In the genomic region with DNA sequence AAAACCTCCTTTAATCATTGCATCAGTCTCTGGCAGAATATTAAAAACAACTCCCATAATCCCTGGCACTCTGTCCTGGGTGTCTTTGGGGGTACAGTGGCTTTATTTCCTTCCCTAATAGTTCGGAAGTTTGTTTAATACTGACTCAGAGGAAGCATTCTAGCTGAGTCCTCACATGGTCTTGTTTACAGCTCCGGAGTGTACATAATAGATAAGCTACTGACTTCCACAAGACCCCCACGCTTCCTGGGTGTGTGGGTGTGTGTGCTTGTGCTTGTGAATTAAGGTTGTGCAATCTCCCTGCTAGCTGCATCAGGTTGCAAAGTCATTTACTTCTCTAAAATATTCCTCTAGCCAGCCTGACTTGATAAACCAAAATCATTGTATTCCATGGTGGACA, we compare ENCODE assay signal across 1 cellular context.
TF ChIP-seq lines count a peak whose summit lies in the region.

No MANE protein-coding gene starts in this region.

TF ChIP-seq in HepG2, 621 proteins besides CTCF, POLR2A, EP300 and RAD21 (continued from another document and continues in another):
- TF ChIP-seq, protein P1, sequence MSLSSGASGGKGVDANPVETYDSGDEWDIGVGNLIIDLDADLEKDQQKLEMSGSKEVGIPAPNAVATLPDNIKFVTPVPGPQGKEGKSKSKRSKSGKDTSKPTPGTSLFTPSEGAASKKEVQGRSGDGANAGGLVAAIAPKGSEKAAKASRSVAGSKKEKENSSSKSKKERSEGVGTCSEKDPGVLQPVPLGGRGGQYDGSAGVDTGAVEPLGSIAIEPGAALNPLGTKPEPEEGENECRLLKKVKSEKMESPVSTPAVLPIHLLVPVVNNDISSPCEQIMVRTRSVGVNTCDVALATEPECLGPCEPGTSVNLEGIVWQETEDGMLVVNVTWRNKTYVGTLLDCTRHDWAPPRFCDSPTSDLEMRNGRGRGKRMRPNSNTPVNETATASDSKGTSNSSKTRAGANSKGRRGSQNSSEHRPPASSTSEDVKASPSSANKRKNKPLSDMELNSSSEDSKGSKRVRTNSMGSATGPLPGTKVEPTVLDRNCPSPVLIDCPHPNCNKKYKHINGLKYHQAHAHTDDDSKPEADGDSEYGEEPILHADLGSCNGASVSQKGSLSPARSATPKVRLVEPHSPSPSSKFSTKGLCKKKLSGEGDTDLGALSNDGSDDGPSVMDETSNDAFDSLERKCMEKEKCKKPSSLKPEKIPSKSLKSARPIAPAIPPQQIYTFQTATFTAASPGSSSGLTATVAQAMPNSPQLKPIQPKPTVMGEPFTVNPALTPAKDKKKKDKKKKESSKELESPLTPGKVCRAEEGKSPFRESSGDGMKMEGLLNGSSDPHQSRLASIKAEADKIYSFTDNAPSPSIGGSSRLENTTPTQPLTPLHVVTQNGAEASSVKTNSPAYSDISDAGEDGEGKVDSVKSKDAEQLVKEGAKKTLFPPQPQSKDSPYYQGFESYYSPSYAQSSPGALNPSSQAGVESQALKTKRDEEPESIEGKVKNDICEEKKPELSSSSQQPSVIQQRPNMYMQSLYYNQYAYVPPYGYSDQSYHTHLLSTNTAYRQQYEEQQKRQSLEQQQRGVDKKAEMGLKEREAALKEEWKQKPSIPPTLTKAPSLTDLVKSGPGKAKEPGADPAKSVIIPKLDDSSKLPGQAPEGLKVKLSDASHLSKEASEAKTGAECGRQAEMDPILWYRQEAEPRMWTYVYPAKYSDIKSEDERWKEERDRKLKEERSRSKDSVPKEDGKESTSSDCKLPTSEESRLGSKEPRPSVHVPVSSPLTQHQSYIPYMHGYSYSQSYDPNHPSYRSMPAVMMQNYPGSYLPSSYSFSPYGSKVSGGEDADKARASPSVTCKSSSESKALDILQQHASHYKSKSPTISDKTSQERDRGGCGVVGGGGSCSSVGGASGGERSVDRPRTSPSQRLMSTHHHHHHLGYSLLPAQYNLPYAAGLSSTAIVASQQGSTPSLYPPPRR (CRISPR knock-in tag; IDR thresholded peaks at IDR 0.05; ENCODE audit: borderline replicate concordance), result peak; percentile 69; the same call in 1 of the 2 replicates
- peak; percentile 90 for TF ChIP-seq FOXO1 (CRISPR knock-in tag; IDR thresholded peaks at IDR 0.05)
- TF ChIP-seq, protein P2, sequence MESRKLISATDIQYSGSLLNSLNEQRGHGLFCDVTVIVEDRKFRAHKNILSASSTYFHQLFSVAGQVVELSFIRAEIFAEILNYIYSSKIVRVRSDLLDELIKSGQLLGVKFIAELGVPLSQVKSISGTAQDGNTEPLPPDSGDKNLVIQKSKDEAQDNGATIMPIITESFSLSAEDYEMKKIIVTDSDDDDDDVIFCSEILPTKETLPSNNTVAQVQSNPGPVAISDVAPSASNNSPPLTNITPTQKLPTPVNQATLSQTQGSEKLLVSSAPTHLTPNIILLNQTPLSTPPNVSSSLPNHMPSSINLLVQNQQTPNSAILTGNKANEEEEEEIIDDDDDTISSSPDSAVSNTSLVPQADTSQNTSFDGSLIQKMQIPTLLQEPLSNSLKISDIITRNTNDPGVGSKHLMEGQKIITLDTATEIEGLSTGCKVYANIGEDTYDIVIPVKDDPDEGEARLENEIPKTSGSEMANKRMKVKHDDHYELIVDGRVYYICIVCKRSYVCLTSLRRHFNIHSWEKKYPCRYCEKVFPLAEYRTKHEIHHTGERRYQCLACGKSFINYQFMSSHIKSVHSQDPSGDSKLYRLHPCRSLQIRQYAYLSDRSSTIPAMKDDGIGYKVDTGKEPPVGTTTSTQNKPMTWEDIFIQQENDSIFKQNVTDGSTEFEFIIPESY (CRISPR knock-in tag; IDR thresholded peaks at IDR 0.05), result 0 out of 2 replicates have a peak, but pooled peaks have one; percentile 31
- TF ChIP-seq GABPA (IDR thresholded peaks at IDR 0.05; ENCODE audit: low read depth, low read length), result no peak
- peak; percentile 59; the same call in 1 of the 2 replicates for TF ChIP-seq GABPA (CRISPR knock-in tag; IDR thresholded peaks at IDR 0.05; ENCODE audit: low read depth)
- TF ChIP-seq, protein P3, sequence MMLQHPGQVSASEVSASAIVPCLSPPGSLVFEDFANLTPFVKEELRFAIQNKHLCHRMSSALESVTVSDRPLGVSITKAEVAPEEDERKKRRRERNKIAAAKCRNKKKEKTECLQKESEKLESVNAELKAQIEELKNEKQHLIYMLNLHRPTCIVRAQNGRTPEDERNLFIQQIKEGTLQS (CRISPR knock-in tag; IDR thresholded peaks at IDR 0.05), result peak; percentile 76; the same call in 1 of the 2 replicates
- TF ChIP-seq ZNF615 (CRISPR knock-in tag; IDR thresholded peaks at IDR 0.05; ENCODE audit: borderline replicate concordance), result no peak
- TF ChIP-seq ETV5 (CRISPR knock-in tag; IDR thresholded peaks at IDR 0.05; ENCODE audit: borderline replicate concordance), result peak; percentile 97
- TF ChIP-seq, protein P4, sequence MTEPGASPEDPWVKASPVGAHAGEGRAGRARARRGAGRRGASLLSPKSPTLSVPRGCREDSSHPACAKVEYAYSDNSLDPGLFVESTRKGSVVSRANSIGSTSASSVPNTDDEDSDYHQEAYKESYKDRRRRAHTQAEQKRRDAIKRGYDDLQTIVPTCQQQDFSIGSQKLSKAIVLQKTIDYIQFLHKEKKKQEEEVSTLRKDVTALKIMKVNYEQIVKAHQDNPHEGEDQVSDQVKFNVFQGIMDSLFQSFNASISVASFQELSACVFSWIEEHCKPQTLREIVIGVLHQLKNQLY (CRISPR knock-in tag; IDR thresholded peaks at IDR 0.05), result peak; percentile 83
- TF ChIP-seq GABPB1 (CRISPR knock-in tag; IDR thresholded peaks at IDR 0.05), result peak; percentile 58; the same call in 1 of the 2 replicates
- TF ChIP-seq FOSL2 (CRISPR knock-in tag; IDR thresholded peaks at IDR 0.05), result peak; percentile 98
- TF ChIP-seq, protein P5, sequence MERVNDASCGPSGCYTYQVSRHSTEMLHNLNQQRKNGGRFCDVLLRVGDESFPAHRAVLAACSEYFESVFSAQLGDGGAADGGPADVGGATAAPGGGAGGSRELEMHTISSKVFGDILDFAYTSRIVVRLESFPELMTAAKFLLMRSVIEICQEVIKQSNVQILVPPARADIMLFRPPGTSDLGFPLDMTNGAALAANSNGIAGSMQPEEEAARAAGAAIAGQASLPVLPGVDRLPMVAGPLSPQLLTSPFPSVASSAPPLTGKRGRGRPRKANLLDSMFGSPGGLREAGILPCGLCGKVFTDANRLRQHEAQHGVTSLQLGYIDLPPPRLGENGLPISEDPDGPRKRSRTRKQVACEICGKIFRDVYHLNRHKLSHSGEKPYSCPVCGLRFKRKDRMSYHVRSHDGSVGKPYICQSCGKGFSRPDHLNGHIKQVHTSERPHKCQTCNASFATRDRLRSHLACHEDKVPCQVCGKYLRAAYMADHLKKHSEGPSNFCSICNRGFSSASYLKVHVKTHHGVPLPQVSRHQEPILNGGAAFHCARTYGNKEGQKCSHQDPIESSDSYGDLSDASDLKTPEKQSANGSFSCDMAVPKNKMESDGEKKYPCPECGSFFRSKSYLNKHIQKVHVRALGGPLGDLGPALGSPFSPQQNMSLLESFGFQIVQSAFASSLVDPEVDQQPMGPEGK (CRISPR knock-in tag; IDR thresholded peaks at IDR 0.05), result peak; percentile 43; the same call in 1 of the 2 replicates
- TF ChIP-seq, protein P6, sequence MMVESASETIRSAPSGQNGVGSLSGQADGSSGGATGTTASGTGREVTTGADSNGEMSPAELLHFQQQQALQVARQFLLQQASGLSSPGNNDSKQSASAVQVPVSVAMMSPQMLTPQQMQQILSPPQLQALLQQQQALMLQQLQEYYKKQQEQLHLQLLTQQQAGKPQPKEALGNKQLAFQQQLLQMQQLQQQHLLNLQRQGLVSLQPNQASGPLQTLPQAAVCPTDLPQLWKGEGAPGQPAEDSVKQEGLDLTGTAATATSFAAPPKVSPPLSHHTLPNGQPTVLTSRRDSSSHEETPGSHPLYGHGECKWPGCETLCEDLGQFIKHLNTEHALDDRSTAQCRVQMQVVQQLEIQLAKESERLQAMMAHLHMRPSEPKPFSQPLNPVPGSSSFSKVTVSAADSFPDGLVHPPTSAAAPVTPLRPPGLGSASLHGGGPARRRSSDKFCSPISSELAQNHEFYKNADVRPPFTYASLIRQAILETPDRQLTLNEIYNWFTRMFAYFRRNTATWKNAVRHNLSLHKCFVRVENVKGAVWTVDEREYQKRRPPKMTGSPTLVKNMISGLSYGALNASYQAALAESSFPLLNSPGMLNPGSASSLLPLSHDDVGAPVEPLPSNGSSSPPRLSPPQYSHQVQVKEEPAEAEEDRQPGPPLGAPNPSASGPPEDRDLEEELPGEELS (CRISPR knock-in tag; IDR thresholded peaks at IDR 0.05), result peak; percentile 93
- no peak for TF ChIP-seq ZNF713 (CRISPR knock-in tag; IDR thresholded peaks at IDR 0.05)
- no peak for TF ChIP-seq SOX6 (IDR thresholded peaks at IDR 0.05)
- TF ChIP-seq SOX6 (CRISPR knock-in tag; IDR thresholded peaks at IDR 0.05), result peak; percentile 72
- TF ChIP-seq PTBP1 (IDR thresholded peaks at IDR 0.05; ENCODE audit: low read depth, low read length, poor library complexity, severe bottlenecking), result no peak
- TF ChIP-seq, protein P7, sequence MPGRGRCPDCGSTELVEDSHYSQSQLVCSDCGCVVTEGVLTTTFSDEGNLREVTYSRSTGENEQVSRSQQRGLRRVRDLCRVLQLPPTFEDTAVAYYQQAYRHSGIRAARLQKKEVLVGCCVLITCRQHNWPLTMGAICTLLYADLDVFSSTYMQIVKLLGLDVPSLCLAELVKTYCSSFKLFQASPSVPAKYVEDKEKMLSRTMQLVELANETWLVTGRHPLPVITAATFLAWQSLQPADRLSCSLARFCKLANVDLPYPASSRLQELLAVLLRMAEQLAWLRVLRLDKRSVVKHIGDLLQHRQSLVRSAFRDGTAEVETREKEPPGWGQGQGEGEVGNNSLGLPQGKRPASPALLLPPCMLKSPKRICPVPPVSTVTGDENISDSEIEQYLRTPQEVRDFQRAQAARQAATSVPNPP (CRISPR knock-in tag; IDR thresholded peaks at IDR 0.05), result no peak
- 0 out of 2 replicates have a peak, but pooled peaks have one; percentile 46 for TF ChIP-seq NFKBIZ (CRISPR knock-in tag; IDR thresholded peaks at IDR 0.05)
- TF ChIP-seq, protein P8, sequence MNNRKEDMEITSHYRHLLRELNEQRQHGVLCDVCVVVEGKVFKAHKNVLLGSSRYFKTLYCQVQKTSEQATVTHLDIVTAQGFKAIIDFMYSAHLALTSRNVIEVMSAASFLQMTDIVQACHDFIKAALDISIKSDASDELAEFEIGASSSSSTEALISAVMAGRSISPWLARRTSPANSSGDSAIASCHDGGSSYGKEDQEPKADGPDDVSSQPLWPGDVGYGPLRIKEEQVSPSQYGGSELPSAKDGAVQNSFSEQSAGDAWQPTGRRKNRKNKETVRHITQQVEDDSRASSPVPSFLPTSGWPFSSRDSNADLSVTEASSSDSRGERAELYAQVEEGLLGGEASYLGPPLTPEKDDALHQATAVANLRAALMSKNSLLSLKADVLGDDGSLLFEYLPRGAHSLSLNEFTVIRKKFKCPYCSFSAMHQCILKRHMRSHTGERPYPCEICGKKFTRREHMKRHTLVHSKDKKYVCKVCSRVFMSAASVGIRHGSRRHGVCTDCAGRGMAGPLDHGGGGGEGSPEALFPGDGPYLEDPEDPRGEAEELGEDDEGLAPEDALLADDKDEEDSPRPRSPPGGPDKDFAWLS (CRISPR knock-in tag; IDR thresholded peaks at IDR 0.05; ENCODE audit: borderline replicate concordance), result no peak
- TF ChIP-seq HCFC1 (IDR thresholded peaks at IDR 0.05; ENCODE audit: low read depth, low read length), result no peak
- TF ChIP-seq PPARG (CRISPR knock-in tag; conservative IDR thresholded peaks at IDR 0.05), result 0 out of 2 replicates have a peak, but pooled peaks have one; percentile 33
- peak; percentile 13; the same call in 1 of the 2 replicates for TF ChIP-seq ZNF652 (CRISPR knock-in tag; IDR thresholded peaks at IDR 0.05; ENCODE audit: borderline replicate concordance, low read depth)
- peak; percentile 48 for TF ChIP-seq CREM (IDR thresholded peaks at IDR 0.05)
- no peak for TF ChIP-seq CREM (CRISPR knock-in tag; IDR thresholded peaks at IDR 0.05)
- no peak for TF ChIP-seq BRCA1 (CRISPR knock-in tag; IDR thresholded peaks at IDR 0.05)
- peak; percentile 62; the same call in 1 of the 2 replicates for TF ChIP-seq ZNF792 (CRISPR knock-in tag; IDR thresholded peaks at IDR 0.05)
- TF ChIP-seq FOXP1 (IDR thresholded peaks at IDR 0.05), result peak; percentile 35; the same call in 1 of the 2 replicates
- TF ChIP-seq FOXP1 (CRISPR knock-in tag; IDR thresholded peaks at IDR 0.05), result peak; percentile 96
- TF ChIP-seq, protein P9, sequence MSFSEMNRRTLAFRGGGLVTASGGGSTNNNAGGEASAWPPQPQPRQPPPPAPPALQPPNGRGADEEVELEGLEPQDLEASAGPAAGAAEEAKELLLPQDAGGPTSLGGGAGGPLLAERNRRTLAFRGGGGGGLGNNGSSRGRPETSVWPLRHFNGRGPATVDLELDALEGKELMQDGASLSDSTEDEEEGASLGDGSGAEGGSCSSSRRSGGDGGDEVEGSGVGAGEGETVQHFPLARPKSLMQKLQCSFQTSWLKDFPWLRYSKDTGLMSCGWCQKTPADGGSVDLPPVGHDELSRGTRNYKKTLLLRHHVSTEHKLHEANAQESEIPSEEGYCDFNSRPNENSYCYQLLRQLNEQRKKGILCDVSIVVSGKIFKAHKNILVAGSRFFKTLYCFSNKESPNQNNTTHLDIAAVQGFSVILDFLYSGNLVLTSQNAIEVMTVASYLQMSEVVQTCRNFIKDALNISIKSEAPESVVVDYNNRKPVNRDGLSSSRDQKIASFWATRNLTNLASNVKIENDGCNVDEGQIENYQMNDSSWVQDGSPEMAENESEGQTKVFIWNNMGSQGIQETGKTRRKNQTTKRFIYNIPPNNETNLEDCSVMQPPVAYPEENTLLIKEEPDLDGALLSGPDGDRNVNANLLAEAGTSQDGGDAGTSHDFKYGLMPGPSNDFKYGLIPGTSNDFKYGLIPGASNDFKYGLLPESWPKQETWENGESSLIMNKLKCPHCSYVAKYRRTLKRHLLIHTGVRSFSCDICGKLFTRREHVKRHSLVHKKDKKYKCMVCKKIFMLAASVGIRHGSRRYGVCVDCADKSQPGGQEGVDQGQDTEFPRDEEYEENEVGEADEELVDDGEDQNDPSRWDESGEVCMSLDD (CRISPR knock-in tag; IDR thresholded peaks at IDR 0.05; ENCODE audit: borderline replicate concordance), result peak; percentile 79; the same call in 1 of the 2 replicates
- TF ChIP-seq GATA4 (IDR thresholded peaks at IDR 0.05; ENCODE audit: borderline replicate concordance, low read depth), result peak; percentile 66; the same call in 1 of the 2 replicates
- TF ChIP-seq, protein P10, sequence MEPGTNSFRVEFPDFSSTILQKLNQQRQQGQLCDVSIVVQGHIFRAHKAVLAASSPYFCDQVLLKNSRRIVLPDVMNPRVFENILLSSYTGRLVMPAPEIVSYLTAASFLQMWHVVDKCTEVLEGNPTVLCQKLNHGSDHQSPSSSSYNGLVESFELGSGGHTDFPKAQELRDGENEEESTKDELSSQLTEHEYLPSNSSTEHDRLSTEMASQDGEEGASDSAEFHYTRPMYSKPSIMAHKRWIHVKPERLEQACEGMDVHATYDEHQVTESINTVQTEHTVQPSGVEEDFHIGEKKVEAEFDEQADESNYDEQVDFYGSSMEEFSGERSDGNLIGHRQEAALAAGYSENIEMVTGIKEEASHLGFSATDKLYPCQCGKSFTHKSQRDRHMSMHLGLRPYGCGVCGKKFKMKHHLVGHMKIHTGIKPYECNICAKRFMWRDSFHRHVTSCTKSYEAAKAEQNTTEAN (CRISPR knock-in tag; conservative IDR thresholded peaks at IDR 0.05), result peak; percentile 96
- TF ChIP-seq GATAD2A (CRISPR knock-in tag; IDR thresholded peaks at IDR 0.05), result peak; percentile 93
- no peak for TF ChIP-seq ZNF496 (CRISPR knock-in tag; IDR thresholded peaks at IDR 0.05; ENCODE audit: insufficient replicate concordance)
